In the genomic region with DNA sequence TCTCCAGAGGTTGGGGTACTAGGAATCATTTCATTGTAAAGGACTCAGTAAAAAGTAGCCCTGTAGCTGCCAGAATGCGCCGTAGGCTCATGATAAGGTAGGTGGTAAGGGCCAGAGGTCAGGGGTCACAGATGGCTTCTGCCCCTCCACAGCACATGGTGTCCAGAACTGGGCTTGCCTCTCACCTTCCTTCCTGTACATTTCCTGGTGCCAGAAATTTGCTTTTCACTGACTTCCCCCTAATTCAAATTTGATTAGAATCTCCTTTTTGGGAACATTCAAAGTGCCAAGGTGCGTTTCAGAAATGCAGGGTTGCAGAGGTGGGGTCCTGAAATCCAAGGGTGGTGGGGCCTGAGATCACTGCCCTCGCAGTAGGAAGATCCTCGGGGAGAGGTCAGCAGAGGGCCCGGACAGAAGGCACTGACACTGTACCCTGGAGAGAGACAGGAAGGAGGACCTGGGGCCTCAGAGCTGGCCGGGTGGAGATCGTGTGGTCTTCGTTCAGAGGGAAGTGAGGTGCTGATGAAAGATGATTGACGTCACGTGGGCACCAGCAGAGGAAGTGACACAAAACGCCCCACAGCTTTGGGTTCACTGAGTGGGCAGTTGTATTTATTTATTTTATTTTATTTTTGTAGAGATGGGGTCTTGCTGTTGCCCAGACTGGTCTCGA, we compare ENCODE assay signal across 1 cellular context.
TF ChIP-seq lines count a peak whose summit lies in the region.

No MANE protein-coding gene starts in this region.

TF ChIP-seq in K562, 482 proteins besides CTCF, POLR2A, EP300 and RAD21 (continued from another document and continues in another):
- peak; percentile 31; the same call in 1 of the 2 replicates for TF ChIP-seq MGA (IDR thresholded peaks at IDR 0.05)
- TF ChIP-seq, protein P1, sequence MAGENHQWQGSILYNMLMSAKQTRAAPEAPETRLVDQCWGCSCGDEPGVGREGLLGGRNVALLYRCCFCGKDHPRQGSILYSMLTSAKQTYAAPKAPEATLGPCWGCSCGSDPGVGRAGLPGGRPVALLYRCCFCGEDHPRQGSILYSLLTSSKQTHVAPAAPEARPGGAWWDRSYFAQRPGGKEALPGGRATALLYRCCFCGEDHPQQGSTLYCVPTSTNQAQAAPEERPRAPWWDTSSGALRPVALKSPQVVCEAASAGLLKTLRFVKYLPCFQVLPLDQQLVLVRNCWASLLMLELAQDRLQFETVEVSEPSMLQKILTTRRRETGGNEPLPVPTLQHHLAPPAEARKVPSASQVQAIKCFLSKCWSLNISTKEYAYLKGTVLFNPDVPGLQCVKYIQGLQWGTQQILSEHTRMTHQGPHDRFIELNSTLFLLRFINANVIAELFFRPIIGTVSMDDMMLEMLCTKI (IDR thresholded peaks at IDR 0.05; ENCODE audit: partially characterized antibody), result no peak
- TF ChIP-seq HLTF (IDR thresholded peaks at IDR 0.05), result no peak
- TF ChIP-seq CHD7 (IDR thresholded peaks at IDR 0.05; ENCODE audit: low read depth, low read length), result no peak
- TF ChIP-seq ZEB2 (IDR thresholded peaks at IDR 0.05), result no peak
- TF ChIP-seq USF2 (CRISPR knock-in tag; IDR thresholded peaks at IDR 0.05), result no peak
- TF ChIP-seq, protein P2, sequence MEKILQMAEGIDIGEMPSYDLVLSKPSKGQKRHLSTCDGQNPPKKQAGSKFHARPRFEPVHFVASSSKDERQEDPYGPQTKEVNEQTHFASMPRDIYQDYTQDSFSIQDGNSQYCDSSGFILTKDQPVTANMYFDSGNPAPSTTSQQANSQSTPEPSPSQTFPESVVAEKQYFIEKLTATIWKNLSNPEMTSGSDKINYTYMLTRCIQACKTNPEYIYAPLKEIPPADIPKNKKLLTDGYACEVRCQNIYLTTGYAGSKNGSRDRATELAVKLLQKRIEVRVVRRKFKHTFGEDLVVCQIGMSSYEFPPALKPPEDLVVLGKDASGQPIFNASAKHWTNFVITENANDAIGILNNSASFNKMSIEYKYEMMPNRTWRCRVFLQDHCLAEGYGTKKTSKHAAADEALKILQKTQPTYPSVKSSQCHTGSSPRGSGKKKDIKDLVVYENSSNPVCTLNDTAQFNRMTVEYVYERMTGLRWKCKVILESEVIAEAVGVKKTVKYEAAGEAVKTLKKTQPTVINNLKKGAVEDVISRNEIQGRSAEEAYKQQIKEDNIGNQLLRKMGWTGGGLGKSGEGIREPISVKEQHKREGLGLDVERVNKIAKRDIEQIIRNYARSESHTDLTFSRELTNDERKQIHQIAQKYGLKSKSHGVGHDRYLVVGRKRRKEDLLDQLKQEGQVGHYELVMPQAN (IDR thresholded peaks at IDR 0.05; ENCODE audit: borderline replicate concordance), result no peak
- TF ChIP-seq BDP1 (IDR thresholded peaks at IDR 0.05; ENCODE audit: insufficient read depth, insufficient read length), result no peak
- TF ChIP-seq ZNF224 (CRISPR knock-in tag; IDR thresholded peaks at IDR 0.05), result no peak
- 0 out of 2 replicates have a peak, but pooled peaks have one; percentile 53 for TF ChIP-seq DMBX1 (CRISPR knock-in tag; IDR thresholded peaks at IDR 0.05; ENCODE audit: borderline replicate concordance)
- 0 out of 2 replicates have a peak, but pooled peaks have one; percentile 42 for TF ChIP-seq ZNF644 (tag; IDR thresholded peaks at IDR 0.05; ENCODE audit: low read depth)
- TF ChIP-seq FOXJ3 (CRISPR knock-in tag; IDR thresholded peaks at IDR 0.05), result no peak
- TF ChIP-seq HCFC1 (IDR thresholded peaks at IDR 0.05; ENCODE audit: low read depth, low read length), result no peak
- TF ChIP-seq ZNF184 (CRISPR knock-in tag; IDR thresholded peaks at IDR 0.05), result no peak
- no peak for TF ChIP-seq TOE1 (IDR thresholded peaks at IDR 0.05; ENCODE audit: borderline replicate concordance)
- TF ChIP-seq TOE1 (CRISPR knock-in tag; IDR thresholded peaks at IDR 0.05; ENCODE audit: borderline replicate concordance, low read depth), result no peak
- no peak for TF ChIP-seq ZNF124 (CRISPR knock-in tag; IDR thresholded peaks at IDR 0.05)
- TF ChIP-seq TEAD1 (CRISPR knock-in tag; IDR thresholded peaks at IDR 0.05), result no peak
- TF ChIP-seq MAFK (IDR thresholded peaks at IDR 0.05; ENCODE audit: low read length), result no peak
- TF ChIP-seq GABPA (tag; conservative IDR thresholded peaks at IDR 0.05; ENCODE audit: low read depth), result peak; percentile 52
- no peak for TF ChIP-seq TBL1XR1 (IDR thresholded peaks at IDR 0.05; ENCODE audit: low read length in 2 of 2)
- no peak for TF ChIP-seq BRD9 (IDR thresholded peaks at IDR 0.05; ENCODE audit: low read depth, partially characterized antibody)
- TF ChIP-seq ZNF263 (CRISPR knock-in tag; IDR thresholded peaks at IDR 0.05; ENCODE audit: borderline replicate concordance), result no peak
